In genomic region chr2:241112046-241112445, GRCh38 we compare ENCODE assay signal across 1 cellular context.
TF ChIP-seq lines count a peak whose summit lies in the region.

No MANE protein-coding gene starts in this region.

TF ChIP-seq in GM12891, 5 proteins besides CTCF, POLR2A, EP300 and RAD21:
- TF ChIP-seq POU2F2 (IDR thresholded peaks at IDR 0.05; ENCODE audit: low read depth, low read length) = no peak
- no peak for TF ChIP-seq TAF1 (IDR thresholded peaks at IDR 0.05; ENCODE audit: low read depth, low read length)
- TF ChIP-seq PAX5 (IDR thresholded peaks at IDR 0.05; ENCODE audit: insufficient read depth, low read length, severe bottlenecking) = no peak
- no peak for TF ChIP-seq SPI1 (IDR thresholded peaks at IDR 0.05; ENCODE audit: low read depth, low read length)
- no peak for TF ChIP-seq POLR2AphosphoS5 (IDR thresholded peaks at IDR 0.05; ENCODE audit: low read depth, low read length)
